ENCODE assay signal across 1 cellular context in the genomic region with DNA sequence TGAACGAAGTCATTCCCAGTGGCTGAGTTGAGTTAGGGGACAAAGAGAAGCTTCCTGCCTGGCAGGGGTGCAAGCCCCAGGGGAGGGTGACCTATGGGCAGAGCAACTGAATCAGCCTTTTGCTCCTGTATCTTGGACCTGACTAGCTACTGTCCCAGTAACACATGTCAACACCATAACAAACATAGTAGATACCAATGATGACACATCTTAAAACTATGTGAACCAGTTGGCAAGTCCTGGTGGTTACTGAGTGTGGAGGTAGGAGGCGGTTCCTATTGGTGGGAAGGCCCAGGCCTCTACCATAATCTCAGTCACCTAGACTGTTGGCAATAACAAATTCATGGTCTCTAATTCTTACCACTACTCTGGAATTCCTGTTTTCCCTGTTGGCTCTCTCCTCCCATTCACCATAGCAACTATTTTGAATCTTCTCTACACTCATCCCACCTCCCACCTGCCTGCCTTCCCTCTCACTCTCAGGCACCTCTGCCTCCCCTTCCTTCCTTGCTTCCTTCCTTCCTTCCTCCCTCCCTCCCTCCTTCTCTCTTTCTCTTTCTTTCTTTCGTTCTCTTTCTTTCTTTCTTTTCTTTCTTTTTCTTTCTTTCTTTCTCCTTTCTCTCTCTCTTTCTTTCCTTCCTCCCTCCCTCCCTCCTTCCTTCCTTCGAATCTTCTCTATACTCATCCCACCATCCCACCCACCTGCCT.
TF ChIP-seq lines count a peak whose summit lies in the region.

No MANE protein-coding gene starts in this region.

TF ChIP-seq in WTC11, 78 proteins besides CTCF, POLR2A, EP300 and RAD21 (continued from another document):
- TF ChIP-seq, protein P1, sequence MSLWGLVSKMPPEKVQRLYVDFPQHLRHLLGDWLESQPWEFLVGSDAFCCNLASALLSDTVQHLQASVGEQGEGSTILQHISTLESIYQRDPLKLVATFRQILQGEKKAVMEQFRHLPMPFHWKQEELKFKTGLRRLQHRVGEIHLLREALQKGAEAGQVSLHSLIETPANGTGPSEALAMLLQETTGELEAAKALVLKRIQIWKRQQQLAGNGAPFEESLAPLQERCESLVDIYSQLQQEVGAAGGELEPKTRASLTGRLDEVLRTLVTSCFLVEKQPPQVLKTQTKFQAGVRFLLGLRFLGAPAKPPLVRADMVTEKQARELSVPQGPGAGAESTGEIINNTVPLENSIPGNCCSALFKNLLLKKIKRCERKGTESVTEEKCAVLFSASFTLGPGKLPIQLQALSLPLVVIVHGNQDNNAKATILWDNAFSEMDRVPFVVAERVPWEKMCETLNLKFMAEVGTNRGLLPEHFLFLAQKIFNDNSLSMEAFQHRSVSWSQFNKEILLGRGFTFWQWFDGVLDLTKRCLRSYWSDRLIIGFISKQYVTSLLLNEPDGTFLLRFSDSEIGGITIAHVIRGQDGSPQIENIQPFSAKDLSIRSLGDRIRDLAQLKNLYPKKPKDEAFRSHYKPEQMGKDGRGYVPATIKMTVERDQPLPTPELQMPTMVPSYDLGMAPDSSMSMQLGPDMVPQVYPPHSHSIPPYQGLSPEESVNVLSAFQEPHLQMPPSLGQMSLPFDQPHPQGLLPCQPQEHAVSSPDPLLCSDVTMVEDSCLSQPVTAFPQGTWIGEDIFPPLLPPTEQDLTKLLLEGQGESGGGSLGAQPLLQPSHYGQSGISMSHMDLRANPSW (CRISPR knock-in tag; conservative IDR thresholded peaks at IDR 0.05; ENCODE audit: low read depth), result no peak
- TF ChIP-seq ZNF671 (CRISPR knock-in tag; IDR thresholded peaks at IDR 0.05), result no peak
- no peak for TF ChIP-seq ATF1 (CRISPR knock-in tag; IDR thresholded peaks at IDR 0.05)
